24 cellular contexts compared by ENCODE assay signal in genomic region chr14:94052662-94053061, GRCh38. TPM values are rescaled to one million over a fixed set of nuclear protein-coding genes. Genes with fewer than 3 reads are reported as not detected.
DNase-seq lines count a peak whose midpoint lies in the region; ATAC-seq and TF ChIP-seq lines count a peak whose summit lies in the region.
"Had no signal": no experiment of that assay in that cellular context is flagged by ENCODE, and none has a peak within 500 bp of the region (broad histone marks: within the 10 kb centered on the region; RNA-seq: fewer than 3 reads in every experiment).

No MANE protein-coding gene starts in this region.

- no peak for TF ChIP-seq CTCF in lung (IDR thresholded peaks at IDR 0.05; ENCODE audit: control extremely low read depth, extremely low read depth)

- H3K4me1 Mint-ChIP-seq in activated CD4-positive, alpha-beta memory T cell treated with anti-CD3 and anti-CD28 coated beads for 36 hours (ENCODE audit: low read depth), result peaks cover 38% of the 10 kb centered on the region

- no peaks in the 10 kb centered on the region for H3K27me3 ChIP-seq in lung (ENCODE audit: control insufficient read depth, insufficient read depth)
- H3K27me3 ChIP-seq: BLaER1 treated with 17β-estradiol and CSF1 and Interleukin-3, amounts not matched to agents 10 nM and 100 nM; hepatocyte; tibial artery had no signal

- peaks cover 0 to 1% of the 10 kb centered on the region in 2 donors for H3K4me1 ChIP-seq in lung (ENCODE audit: control insufficient read depth in 2 of 2, insufficient read depth in 2 of 2, low read length in 2 of 2)
- H3K4me1 ChIP-seq: tibial artery had no signal

- H3K36me3 ChIP-seq in lung (ENCODE audit: control insufficient read depth in 2 of 2, insufficient read depth in 2 of 2, low read length in 2 of 2), result peaks cover 49 to 76% of the 10 kb centered on the region in 2 donors

- WGBS in lung, 2 donors, result 90 to 91% methylated on average over 4 of the region's 4 CpGs

- CTCF ChIA-PET in activated CD4-positive, alpha-beta memory T cell treated with anti-CD3 and anti-CD28 coated beads for 36 hours (lab: Charles Lee), result interaction anchor here (1.0 to 4.9 kb wide), 9 partner anchors 16 to 128 kb away, joined by 3 to 34 read pairs (median 6); partner anchors contain the start of genes DDX24 and IFI27L1

- H3K36me3 Mint-ChIP-seq in activated CD4-positive, alpha-beta memory T cell treated with anti-CD3 and anti-CD28 coated beads for 36 hours, result peaks cover 74% of the 10 kb centered on the region

- H3K4me3 Mint-ChIP-seq in activated CD4-positive, alpha-beta memory T cell treated with anti-CD3 and anti-CD28 coated beads for 36 hours, result no peak overlapping the region

- no peaks in the 10 kb centered on the region for H3K9me3 Mint-ChIP-seq in activated CD4-positive, alpha-beta memory T cell treated with anti-CD3 and anti-CD28 coated beads for 36 hours

- H3K27ac ChIP-seq in lung (ENCODE audit: low read depth in 1 of 2, low read length in 1 of 2), result no peak overlapping the region
- H3K27ac ChIP-seq: hepatocyte, tibial artery had no signal

- no peak for ATAC-seq in lung (ENCODE audit: insufficient read depth, low FRiP score)

- no peaks in the 10 kb centered on the region for H3K27me3 Mint-ChIP-seq in activated CD4-positive, alpha-beta memory T cell treated with anti-CD3 and anti-CD28 coated beads for 36 hours

- intact Hi-C loops in activated CD4-positive, alpha-beta memory T cell treated with anti-CD3 and anti-CD28 coated beads for 36 hours (cut with micrococcal nuclease), result no loop called here

- no peak overlapping the region for H3K4me3 ChIP-seq in lung
- H3K4me3 ChIP-seq: BLaER1 treated with 17β-estradiol and CSF1 and Interleukin-3, amounts not matched to agents 10 nM and 100 nM; hepatocyte; tibial artery had no signal

- DNase-seq in NCI-H510A (lab: John Stamatoyannopoulos, UW) (peak; percentile 14), NCI-H510A treated with DMSO at 0.1 percent for 48 hours (lab: John Stamatoyannopoulos, UW) (no peak), Ammon's horn (ENCODE audit: low spot score) (peak; percentile 0), lung (ENCODE audit: low spot score) (peak; percentile 15), ureter (ENCODE audit: low spot score) (no peak), NOMO-1 (lab: John Stamatoyannopoulos, UW; ENCODE audit: unreplicated experiment in 2 of 2) (no peak), NCI-H526 treated with DMSO at 0.1 percent for 48 hours (lab: John Stamatoyannopoulos, UW) (no peak)
- peak; percentile 8 for DNase-seq in activated CD4-positive, alpha-beta memory T cell treated with anti-CD3 and anti-CD28 coated beads for 36 hours
- DNase-seq: 8988T; central memory CD4-positive, alpha-beta T cell; DMS79; effector CD8-positive, alpha-beta T cell; HCEC 1CT; SHP77 treated with DMSO at 0.1 percent for 48 hours; stimulated activated CD4-positive, alpha-beta T cell treated with anti-CD3 and anti-CD28 coated beads, Interleukin-4, amount 100 ng/mL, for 4 hours had no signal

- H3K27ac Mint-ChIP-seq in activated CD4-positive, alpha-beta memory T cell treated with anti-CD3 and anti-CD28 coated beads for 36 hours, result peak overlapping the region; percentile 81

- H3K9me3 ChIP-seq in lung (ENCODE audit: control insufficient read depth in 2 of 2, insufficient read depth in 1 of 2, low read length in 1 of 2), result no peaks in the 10 kb centered on the region
- H3K9me3 ChIP-seq: BLaER1 treated with 17β-estradiol and CSF1 and Interleukin-3, amounts not matched to agents 10 nM and 100 nM; tibial artery had no signal

- POLR2A ChIA-PET in activated CD4-positive, alpha-beta memory T cell treated with anti-CD3 and anti-CD28 coated beads for 36 hours (lab: Charles Lee), result interaction anchor here (0.5 to 0.9 kb wide), 2 partner anchors 24 to 68 kb away, joined by 3 read pairs; no protein-coding TSS in a partner anchor

RNA-seq across cellular contexts. Expression of gene OTUB2, which starts 26.5 kb away (rescaled TPM):
- 1 to 10 TPM; 2.0 to 2.9 TPM for total RNA-seq in activated CD4-positive, alpha-beta memory T cell treated with anti-CD3 and anti-CD28 coated beads for 36 hours
- total RNA-seq in lung (1 to 10 TPM; 2.1 to 2.2 TPM), ureter (1.6 TPM)
- polyA plus RNA-seq in lung, result under 1 TPM; 0.31 to 0.98 TPM

RNA-seq across cellular contexts. Expression of gene DDX24, which starts 28.3 kb away (rescaled TPM):
- total RNA-seq in activated CD4-positive, alpha-beta memory T cell treated with anti-CD3 and anti-CD28 coated beads for 36 hours, result 100 to 1,000 TPM; 241 to 252 TPM
- total RNA-seq in lung (100 to 1,000 TPM; 116 to 138 TPM), ureter (191 TPM)
- polyA plus RNA-seq in lung, result 10 to 100 TPM; 78.4 to 98.9 TPM

RNA-seq across cellular contexts. Expression of gene IFI27L1, which starts 28.4 kb away (rescaled TPM):
- total RNA-seq in activated CD4-positive, alpha-beta memory T cell treated with anti-CD3 and anti-CD28 coated beads for 36 hours, result 10 to 100 TPM; 35.3 to 42.7 TPM
- total RNA-seq in lung (10 to 100 TPM; 14.6 to 23.0 TPM), ureter (9.4 TPM)
- 10 to 100 TPM; 16.7 to 41.5 TPM for polyA plus RNA-seq in lung

RNA-seq across cellular contexts. Expression of gene CCDC197, which starts 55.6 kb away (rescaled TPM):
- total RNA-seq in activated CD4-positive, alpha-beta memory T cell treated with anti-CD3 and anti-CD28 coated beads for 36 hours, result under 1 TPM; 0.44 to 0.69 TPM
- total RNA-seq in lung, result not detected
- not detected for polyA plus RNA-seq in lung
- total RNA-seq in ureter, result not detected
- total RNA-seq: hepatocyte, kidney epithelial cell, M059J, mononuclear cell, NCI-H460, omental fat pad had no signal
- polyA plus RNA-seq: adipose tissue, hepatocyte had no signal

RNA-seq across cellular contexts. Expression of gene IFI27, which starts 57.9 kb away (rescaled TPM):
- total RNA-seq in activated CD4-positive, alpha-beta memory T cell treated with anti-CD3 and anti-CD28 coated beads for 36 hours, result 1 to 10 TPM; 2.3 to 3.1 TPM
- total RNA-seq in lung (100 to 1,000 TPM in 1 of 2 donors, 10 to 100 TPM in 1; 94.1 to 308 TPM), ureter (62.6 TPM)
- polyA plus RNA-seq in lung, result 100 to 1,000 TPM; 447 to 883 TPM

Comparison
In these comparisons a context has a peak if more than half of its experiments do, and no peak if none do; other contexts are left out.
1. DNase-seq: peak in NCI-H510A (single experiment), Ammon's horn (single experiment), activated CD4-positive, alpha-beta memory T cell treated with anti-CD3 and anti-CD28 coated beads for 36 hours (single experiment) and lung (single experiment); none in NCI-H510A treated with DMSO at 0.1 percent for 48 hours (single experiment), ureter (single experiment), NOMO-1 (0 of 2) and NCI-H526 treated with DMSO at 0.1 percent for 48 hours (single experiment).